12 cellular contexts compared by ENCODE assay signal in genomic region chr12:9940370-9940769, GRCh38. TPM values are rescaled to one million over a fixed set of nuclear protein-coding genes. Genes with fewer than 3 reads are reported as not detected.
DNase-seq lines count a peak whose midpoint lies in the region; TF ChIP-seq lines count a peak whose summit lies in the region.
"Had no signal": no experiment of that assay in that cellular context is flagged by ENCODE, and none has a peak within 500 bp of the region (broad histone marks: within the 10 kb centered on the region; RNA-seq: fewer than 3 reads in every experiment).

No MANE protein-coding gene starts in this region.

- in situ Hi-C loops in HAP-1 (cut with MboI; ENCODE audit: low sequenced_read_pairs) = no loop called here

- H2AFZ ChIP-seq in OCI-LY3 (ENCODE audit: low read depth, low read length) = no peak overlapping the region

- peak; percentile 50 for TF ChIP-seq CTCF in AG04450 (IDR thresholded peaks at IDR 0.05; ENCODE audit: low read depth, low read length)
- 0 out of 2 replicates have a peak, but pooled peaks have one; percentile 11 for TF ChIP-seq CTCF in GM12874 (IDR thresholded peaks at IDR 0.05; ENCODE audit: insufficient read depth, low read depth, low read length)
- peak; percentile 89 for TF ChIP-seq CTCF in OCI-LY3 (IDR thresholded peaks at IDR 0.05; ENCODE audit: low read depth, low read length)
- peak; percentile 48 for TF ChIP-seq CTCF in fibroblast of villous mesenchyme (IDR thresholded peaks at IDR 0.05; ENCODE audit: insufficient read depth, low read depth, low read length)

- no peak overlapping the region; the same call in 1 of the 2 replicates for H3K4me2 ChIP-seq in OCI-LY3 (ENCODE audit: low read length)

- peaks cover 16% of the 10 kb centered on the region for H3K4me1 Mint-ChIP-seq in activated CD4-positive, alpha-beta memory T cell treated with anti-CD3 and anti-CD28 coated beads for 36 hours (ENCODE audit: low read depth)

- H3K27ac ChIP-seq in AG04450 (ENCODE audit: low read depth, low read length) (no peak overlapping the region), OCI-LY3 (ENCODE audit: low read length) (no peak overlapping the region)
- H3K27ac ChIP-seq: VCaP had no signal

- no peak overlapping the region for H3K9ac ChIP-seq in OCI-LY3 (ENCODE audit: low read length)

- no peak overlapping the region for H3K27ac Mint-ChIP-seq in activated CD4-positive, alpha-beta memory T cell treated with anti-CD3 and anti-CD28 coated beads for 36 hours
- H3K27ac Mint-ChIP-seq: naive thymus-derived CD8-positive, alpha-beta T cell had no signal

- no peak overlapping the region for H3K4me3 ChIP-seq in AG04450 (ENCODE audit: low read depth, low read length)
- no peak overlapping the region for H3K4me3 ChIP-seq in OCI-LY3 (ENCODE audit: low read length)
- no peak overlapping the region for H3K4me3 ChIP-seq in fibroblast of villous mesenchyme (ENCODE audit: low read depth, low read length)
- no peak overlapping the region for H3K4me3 ChIP-seq in HAP-1

- peaks cover 5% of the 10 kb centered on the region for H3K27me3 ChIP-seq in AG04450 (ENCODE audit: control insufficient read depth, insufficient read depth, low read length)
- H3K27me3 ChIP-seq in OCI-LY3 (ENCODE audit: low read depth, low read length) = peaks cover 32% of the 10 kb centered on the region
- no peaks in the 10 kb centered on the region for H3K27me3 ChIP-seq in HAP-1 (ENCODE audit: low read depth)

- H3K9me3 Mint-ChIP-seq in activated CD4-positive, alpha-beta memory T cell treated with anti-CD3 and anti-CD28 coated beads for 36 hours = no peaks in the 10 kb centered on the region
- H3K9me3 Mint-ChIP-seq: naive thymus-derived CD8-positive, alpha-beta T cell had no signal

- H3K79me2 ChIP-seq in OCI-LY3 (ENCODE audit: low read length) = no peaks in the 10 kb centered on the region

- H3K36me3 ChIP-seq in OCI-LY3 (replicated peaks; ENCODE audit: low read depth, low read length) (no peaks in the 10 kb centered on the region), HAP-1 (replicated peaks) (no peaks in the 10 kb centered on the region)

- H3K36me3 Mint-ChIP-seq in activated CD4-positive, alpha-beta memory T cell treated with anti-CD3 and anti-CD28 coated beads for 36 hours = no peaks in the 10 kb centered on the region
- H3K36me3 Mint-ChIP-seq: naive thymus-derived CD8-positive, alpha-beta T cell had no signal

- DNase-seq in AG04450 (ENCODE audit: low read depth, low spot score) = no peak
- DNase-seq in fibroblast of villous mesenchyme (ENCODE audit: low read depth) = peak; percentile 13
- DNase-seq in activated CD4-positive, CD25-positive, alpha-beta regulatory T cell treated with anti-CD3 and anti-CD28 coated beads, Interleukin-2, amount 50 U/mL, for 72 hours = no peak
- no peak for DNase-seq in activated CD4-positive, alpha-beta memory T cell treated with anti-CD3 and anti-CD28 coated beads for 36 hours
- no peak for DNase-seq in cerebellum (ENCODE audit: low spot score)
- no peak for DNase-seq in HAP-1 (ENCODE audit: low spot score in 2 of 2)
- DNase-seq: DMS153 had no signal

- no peaks in the 10 kb centered on the region for H4K20me1 ChIP-seq in OCI-LY3 (ENCODE audit: insufficient read depth, low read length)

- H3K27me3 Mint-ChIP-seq in activated CD4-positive, alpha-beta memory T cell treated with anti-CD3 and anti-CD28 coated beads for 36 hours = peaks cover 4% of the 10 kb centered on the region

- H3K4me1 ChIP-seq in OCI-LY3 (ENCODE audit: low read length) (peaks cover 22% of the 10 kb centered on the region), HAP-1 (no peaks in the 10 kb centered on the region)

- H3K4me3 Mint-ChIP-seq in activated CD4-positive, alpha-beta memory T cell treated with anti-CD3 and anti-CD28 coated beads for 36 hours = no peak overlapping the region
- H3K4me3 Mint-ChIP-seq: naive thymus-derived CD8-positive, alpha-beta T cell had no signal

- CTCF ChIA-PET in AG04450 (lab: Charles Lee) = interaction anchor here (0.8 to 3.3 kb wide), 16 partner anchors 9 to 296 kb away, joined by 3 to 31 read pairs (median 4); partner anchors contain the start of gene CLEC2A
- CTCF ChIA-PET in activated CD4-positive, alpha-beta memory T cell treated with anti-CD3 and anti-CD28 coated beads for 36 hours (lab: Charles Lee) = interaction anchor here (0.6 to 2.9 kb wide), 16 partner anchors 15 to 214 kb away, joined by 3 to 17 read pairs (median 4); no protein-coding TSS in a partner anchor

- intact Hi-C loops in activated CD4-positive, alpha-beta memory T cell treated with anti-CD3 and anti-CD28 coated beads for 36 hours (cut with micrococcal nuclease) = loop anchor here (1.0 to 10.0 kb wide), 4 partner anchors 72 to 274 kb away; partner anchors contain the start of genes CLEC12B and GABARAPL1

- POLR2A ChIA-PET in AG04450 (lab: Yijun Ruan, JAX) = no interaction called here
- POLR2A ChIA-PET in activated CD4-positive, alpha-beta memory T cell treated with anti-CD3 and anti-CD28 coated beads for 36 hours (lab: Charles Lee) = no interaction called here

- H3K9me3 ChIP-seq in AG04450 (ENCODE audit: control insufficient read depth, insufficient read depth, low read length) = no peaks in the 10 kb centered on the region
- no peaks in the 10 kb centered on the region for H3K9me3 ChIP-seq in OCI-LY3 (ENCODE audit: insufficient read depth, low read length)
- H3K9me3 ChIP-seq in HAP-1 = no peaks in the 10 kb centered on the region

RNA-seq across cellular contexts. Expression of gene CLEC2A, which starts 8.2 kb away (rescaled TPM):
- not detected in 2 replicates for polyA plus RNA-seq in AG04450 (2011; rRNA removed)
- polyA minus RNA-seq in AG04450 (2011; rRNA and poly(A)+ RNA removed) = not detected in 2 replicates
- total RNA-seq in fibroblast of villous mesenchyme (not detected in 2 replicates), cerebellum (not detected)
- total RNA-seq in activated CD4-positive, alpha-beta memory T cell treated with anti-CD3 and anti-CD28 coated beads for 36 hours = not detected
- total RNA-seq: glomerular endothelial cell; naive thymus-derived CD8-positive, alpha-beta T cell had no signal
- polyA plus RNA-seq: naive thymus-derived CD8-positive, alpha-beta T cell had no signal

RNA-seq across cellular contexts. Expression of gene CLEC12A, which starts 30.8 kb away (rescaled TPM):
- not detected in 2 replicates for polyA plus RNA-seq in AG04450 (2011; rRNA removed)
- polyA minus RNA-seq in AG04450 (2011; rRNA and poly(A)+ RNA removed) = not detected in 2 replicates
- total RNA-seq in fibroblast of villous mesenchyme (not detected in 2 replicates), cerebellum (not detected)
- total RNA-seq in activated CD4-positive, alpha-beta memory T cell treated with anti-CD3 and anti-CD28 coated beads for 36 hours = not detected
- total RNA-seq: glomerular endothelial cell; naive thymus-derived CD8-positive, alpha-beta T cell had no signal

RNA-seq across cellular contexts. Expression of gene CLEC1B, which starts 58.6 kb away (rescaled TPM):
- polyA plus RNA-seq in AG04450 (2011; rRNA removed) = not detected in 2 replicates
- polyA minus RNA-seq in AG04450 (2011; rRNA and poly(A)+ RNA removed) = not detected in 2 replicates
- under 0.01 TPM in 1 of 2 replicates, not detected in the other for total RNA-seq in fibroblast of villous mesenchyme
- total RNA-seq in activated CD4-positive, alpha-beta memory T cell treated with anti-CD3 and anti-CD28 coated beads for 36 hours = not detected
- not detected for total RNA-seq in cerebellum
- total RNA-seq: naive thymus-derived CD8-positive, alpha-beta T cell had no signal
- polyA plus RNA-seq: naive thymus-derived CD8-positive, alpha-beta T cell had no signal

RNA-seq across cellular contexts. Expression of gene KLRF2, which starts 59.1 kb away (rescaled TPM):
- polyA plus RNA-seq in AG04450 (2011; rRNA removed) = not detected in 2 replicates
- not detected in 2 replicates for polyA minus RNA-seq in AG04450 (2011; rRNA and poly(A)+ RNA removed)
- total RNA-seq in fibroblast of villous mesenchyme (not detected in 2 replicates), cerebellum (not detected)
- total RNA-seq in activated CD4-positive, alpha-beta memory T cell treated with anti-CD3 and anti-CD28 coated beads for 36 hours = not detected
- total RNA-seq: glomerular endothelial cell; naive thymus-derived CD8-positive, alpha-beta T cell had no signal
- polyA plus RNA-seq: naive thymus-derived CD8-positive, alpha-beta T cell had no signal

Comparison
In these comparisons a context has a peak if more than half of its experiments do, and no peak if none do; other contexts are left out.
1. CTCF ChIP-seq: peak in every context shown above with its lines; median percentile 89 in OCI-LY3; 50 in AG04450; 48 in fibroblast of villous mesenchyme; 11 in GM12874.